In the genomic region with DNA sequence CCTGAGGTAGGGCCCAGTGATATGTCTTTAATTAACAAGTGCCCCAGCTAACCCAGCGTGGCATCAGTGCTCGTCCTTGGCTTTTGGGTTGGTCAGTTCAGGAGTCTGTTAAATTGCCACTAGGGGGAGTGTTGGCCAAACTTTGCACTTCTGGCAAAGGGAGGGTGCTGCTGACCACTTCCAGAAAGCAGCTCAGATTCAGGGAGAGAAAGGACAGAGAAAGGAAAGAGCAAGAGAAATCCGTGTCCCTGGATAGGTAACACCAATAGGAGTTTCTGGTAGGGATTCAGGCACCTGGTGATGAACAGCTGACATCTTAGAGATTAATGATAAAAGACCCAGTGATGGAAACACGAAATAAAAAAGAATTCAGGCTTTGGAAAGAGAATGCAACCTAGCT, we compare ENCODE assay signal across 8 cellular contexts.
A peak's percentile ranks its signal among the peaks of the same experiment; 100 is the strongest.
DNase-seq lines count a peak whose midpoint lies in the region; ATAC-seq and TF ChIP-seq lines count a peak whose summit lies in the region.

No MANE protein-coding gene starts in this region.

- DNase-seq in EL (peak; percentile 62), HS-5 (ENCODE audit: low read depth) (peak; percentile 56), SKM-1 treated with dmso at 0.1 percent for 144 hours (lab: John Stamatoyannopoulos, UW; ENCODE audit: unreplicated experiment) (peak; percentile 58), fibroblast of villous mesenchyme (ENCODE audit: low read depth) (peak; percentile 68), nucleus accumbens (lab: John Stamatoyannopoulos, UW) (peak in 30 of 56 donors; percentile 8 to 67 (median 30)), NCI-H1930 (lab: John Stamatoyannopoulos, UW) (no peak)
- DNase-seq in effector CD8-positive, alpha-beta T cell (lab: John Stamatoyannopoulos, UW): no peak

- H3K4me3 ChIP-seq in fibroblast of villous mesenchyme (ENCODE audit: low read depth, low read length): no peak overlapping the region

- TF ChIP-seq CTCF in fibroblast of villous mesenchyme (IDR thresholded peaks at IDR 0.05; ENCODE audit: insufficient read depth, low read depth, low read length): peak; percentile 89

- ATAC-seq in HG03565 (IDR thresholded peaks at IDR 0.05; ENCODE audit: unreplicated experiment): no peak

Comparison
In these comparisons a context has a peak if more than half of its experiments do, and no peak if none do; other contexts are left out.
1. DNase-seq: peak in EL (single experiment), HS-5 (single experiment), SKM-1 treated with dmso at 0.1 percent for 144 hours (single experiment), fibroblast of villous mesenchyme (single experiment) and nucleus accumbens (30 of 56); none in effector CD8-positive, alpha-beta T cell (single experiment) and NCI-H1930 (0 of 2).